In the genomic region with DNA sequence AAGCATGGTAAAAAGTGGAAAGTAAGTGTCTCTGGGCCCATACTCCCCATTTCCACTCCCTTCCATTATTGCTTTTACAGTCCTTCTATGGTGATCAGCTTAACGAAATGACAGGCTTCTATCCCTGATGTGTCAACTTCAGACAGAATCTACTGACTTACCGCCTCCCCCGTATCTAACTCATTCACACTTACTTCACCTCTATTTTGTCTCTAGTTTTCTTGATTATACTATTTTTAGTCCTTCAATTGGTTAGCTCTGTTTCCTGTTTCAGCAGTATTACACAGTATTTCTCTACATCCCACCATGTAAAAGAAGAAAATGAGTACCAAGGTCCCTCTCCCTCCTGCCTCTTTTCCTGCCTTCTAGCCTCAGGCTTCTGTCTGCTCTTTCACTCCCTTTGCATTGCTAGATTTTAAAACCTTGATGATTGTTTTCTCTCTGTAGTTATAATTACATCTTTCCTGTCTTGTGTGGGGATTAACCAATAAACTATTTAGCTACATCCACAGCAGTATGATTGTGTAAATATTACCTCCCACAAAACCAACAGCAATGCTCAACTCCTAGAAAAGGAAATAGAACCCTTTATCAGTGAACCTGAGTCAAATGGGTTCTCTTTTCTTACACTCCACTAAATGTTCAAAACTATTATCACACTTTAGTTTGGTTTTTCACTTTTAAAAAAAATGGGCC, we compare ENCODE assay signal across 11 cellular contexts. TPM values are rescaled to one million over a fixed set of nuclear protein-coding genes. Genes with fewer than 3 reads are reported as not detected.
DNase-seq lines count a peak whose midpoint lies in the region; ATAC-seq and TF ChIP-seq lines count a peak whose summit lies in the region.
"Had no signal": no experiment of that assay in that cellular context is flagged by ENCODE, and none has a peak within 500 bp of the region (broad histone marks: within the 10 kb centered on the region; RNA-seq: fewer than 3 reads in every experiment).

No MANE protein-coding gene starts in this region.

- peak overlapping the region; percentile 23 for H3K4me3 Mint-ChIP-seq in activated T-cell treated with anti-CD3 and anti-CD28 coated beads, Interleukin-2, amount 50 U/mL, for 24 hours
- H3K4me3 Mint-ChIP-seq: stimulated activated memory B cell treated with anti-CD40 and anti-IgM and Interleukin-4, amounts not matched to agents 10 μg/mL and 1 μg/mL and 100 μg/mL, for 72 hours had no signal

- peak; percentile 76 for ATAC-seq in stimulated activated naive CD8-positive, alpha-beta T cell treated with anti-CD3 and anti-CD28 coated beads, Interleukin-15, Interleukin-2, amounts not matched to agents 100 U/mL and 50 U/mL, for 24 hours
- ATAC-seq: stimulated activated memory B cell treated with anti-CD40 and anti-IgM and Interleukin-4, amounts not matched to agents 10 μg/mL and 1 μg/mL and 100 μg/mL, for 72 hours had no signal

- H3K27me3 Mint-ChIP-seq in activated T-cell treated with anti-CD3 and anti-CD28 coated beads, Interleukin-2, amount 50 U/mL, for 24 hours, result no peaks in the 10 kb centered on the region
- H3K27me3 Mint-ChIP-seq: stimulated activated memory B cell treated with anti-CD40 and anti-IgM and Interleukin-4, amounts not matched to agents 10 μg/mL and 1 μg/mL and 100 μg/mL, for 72 hours had no signal

- intact Hi-C loops in colonic mucosa (cut with DNase I), result loop anchor here (5.0 kb wide), 1 partner anchor 54 kb away; the partner anchor contains the start of gene GNAQ

- TF ChIP-seq CTCF in colonic mucosa (IDR thresholded peaks at IDR 0.05) (no peak), brain microvascular endothelial cell (IDR thresholded peaks at IDR 0.05; ENCODE audit: low read depth, low read length, missing control alignments) (no peak)

- H3K36me3 Mint-ChIP-seq in activated T-cell treated with anti-CD3 and anti-CD28 coated beads, Interleukin-2, amount 50 U/mL, for 24 hours (ENCODE audit: low read depth), result no peaks in the 10 kb centered on the region
- H3K36me3 Mint-ChIP-seq: stimulated activated memory B cell treated with anti-CD40 and anti-IgM and Interleukin-4, amounts not matched to agents 10 μg/mL and 1 μg/mL and 100 μg/mL, for 72 hours had no signal

- no peak overlapping the region for H3K4me3 ChIP-seq in colonic mucosa
- no peak overlapping the region for H3K4me3 ChIP-seq in brain microvascular endothelial cell (ENCODE audit: low read depth, low read length)
- no peak overlapping the region for H3K4me3 ChIP-seq in HAP-1
- H3K4me3 ChIP-seq: lung, skin epidermis had no signal

- in situ Hi-C loops in brain microvascular endothelial cell (cut with HindIII; ENCODE audit: low pct_ligation_motif_present, low sequenced_read_pairs), result no loop called here
- in situ Hi-C loops in HAP-1 (cut with MboI; ENCODE audit: low sequenced_read_pairs), result no loop called here

- H3K27me3 ChIP-seq in colonic mucosa (no peaks in the 10 kb centered on the region), brain microvascular endothelial cell (replicated peaks) (no peaks in the 10 kb centered on the region), HAP-1 (ENCODE audit: low read depth) (no peaks in the 10 kb centered on the region)

- H3K27ac Mint-ChIP-seq in activated T-cell treated with anti-CD3 and anti-CD28 coated beads, Interleukin-2, amount 50 U/mL, for 24 hours, result peak overlapping the region; percentile 93
- H3K27ac Mint-ChIP-seq: stimulated activated memory B cell treated with anti-CD40 and anti-IgM and Interleukin-4, amounts not matched to agents 10 μg/mL and 1 μg/mL and 100 μg/mL, for 72 hours had no signal

- H3K36me3 ChIP-seq in colonic mucosa (no peaks in the 10 kb centered on the region), brain microvascular endothelial cell (replicated peaks) (no peaks in the 10 kb centered on the region), HAP-1 (replicated peaks) (no peaks in the 10 kb centered on the region; the same call in 1 of the 2 replicates)

- H3K9ac ChIP-seq in colonic mucosa (ENCODE audit: low read depth in 2 of 2, low read length in 2 of 2), result peak overlapping the region in 1 of 2 donors; percentile 48

- H3K4me1 Mint-ChIP-seq in activated T-cell treated with anti-CD3 and anti-CD28 coated beads, Interleukin-2, amount 50 U/mL, for 24 hours (ENCODE audit: low read depth), result peaks cover 65% of the 10 kb centered on the region

- DNase-seq in activated T-cell treated with anti-CD3 and anti-CD28 coated beads, Interleukin-2, amount 50 U/mL, for 24 hours, result no peak
- DNase-seq in activated T-cell treated with anti-CD3 and anti-CD28 coated beads for 4 hours, result no peak
- DNase-seq in NCI-H69 (lab: John Stamatoyannopoulos, UW), result peak; percentile 91
- DNase-seq in colonic mucosa, result no peak
- no peak for DNase-seq in stimulated activated naive CD8-positive, alpha-beta T cell treated with anti-CD3 and anti-CD28 coated beads, Interleukin-15, Interleukin-2, amounts not matched to agents 100 U/mL and 50 U/mL, for 24 hours
- DNase-seq in brain microvascular endothelial cell, result no peak
- DNase-seq in dermis blood vessel endothelial cell, result no peak
- no peak for DNase-seq in HAP-1 (ENCODE audit: low spot score in 2 of 2)

- H3K4me1 ChIP-seq in colonic mucosa (peaks cover 11% of the 10 kb centered on the region), HAP-1 (peaks cover 13% of the 10 kb centered on the region)

- peak overlapping the region; percentile 76 for H3K27ac ChIP-seq in colonic mucosa
- no peak overlapping the region for H3K27ac ChIP-seq in brain microvascular endothelial cell

- H3K9me3 ChIP-seq in colonic mucosa (no peaks in the 10 kb centered on the region), HAP-1 (no peaks in the 10 kb centered on the region)

- H3K9me3 Mint-ChIP-seq in activated T-cell treated with anti-CD3 and anti-CD28 coated beads, Interleukin-2, amount 50 U/mL, for 24 hours, result no peaks in the 10 kb centered on the region
- H3K9me3 Mint-ChIP-seq: stimulated activated memory B cell treated with anti-CD40 and anti-IgM and Interleukin-4, amounts not matched to agents 10 μg/mL and 1 μg/mL and 100 μg/mL, for 72 hours had no signal

RNA-seq across cellular contexts. Expression of gene GNAQ, which starts 53.4 kb away (rescaled TPM):
- total RNA-seq in colonic mucosa (100 to 1,000 TPM in 1 of 2 donors, 10 to 100 TPM in 1; 75.6 to 105 TPM), dermis blood vessel endothelial cell (48.0 and 88.6 TPM in 2 replicates)
